18 cellular contexts compared by ENCODE assay signal in the genomic region with DNA sequence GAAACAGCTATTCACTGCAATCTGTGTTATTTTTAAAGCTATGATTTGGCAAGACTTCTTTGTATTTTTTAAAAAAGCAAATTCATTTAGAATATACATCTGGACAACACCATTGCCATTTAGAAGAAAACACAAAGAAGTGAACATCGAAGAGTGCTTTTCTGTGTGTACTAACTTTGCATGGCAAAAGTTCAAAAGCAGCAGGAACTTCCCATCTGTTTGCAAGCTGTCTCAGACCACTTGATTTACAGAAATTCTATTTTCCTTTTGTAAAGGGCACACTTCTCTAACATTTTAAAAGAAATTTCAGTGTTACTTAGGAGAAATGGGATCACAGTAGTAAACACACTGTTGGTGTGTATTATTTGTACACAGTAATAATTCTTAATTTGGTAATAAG.
DNase-seq lines count a peak whose midpoint lies in the region; ATAC-seq and TF ChIP-seq lines count a peak whose summit lies in the region.
"Had no signal": no experiment of that assay in that cellular context is flagged by ENCODE, and none has a peak within 500 bp of the region (broad histone marks: within the 10 kb centered on the region; RNA-seq: fewer than 3 reads in every experiment).

No MANE protein-coding gene starts in this region.

- no peak for ATAC-seq in HG02870 (IDR thresholded peaks at IDR 0.05; ENCODE audit: unreplicated experiment)
- ATAC-seq: activated naive CD4-positive, alpha-beta T cell treated with anti-CD3 and anti-CD28 coated beads, Interleukin-2, amount 50 U/mL, for 72 hours; activated T-cell treated with anti-CD3 and anti-CD28 coated beads, Interleukin-2, amount 50 U/mL, for 72 hours; pancreas; T-cell had no signal

- TF ChIP-seq CTCF in astrocyte of the cerebellum (IDR thresholded peaks at IDR 0.05; ENCODE audit: low read depth, low read length, missing control alignments): no peak
- TF ChIP-seq CTCF in fibroblast of the aortic adventitia (IDR thresholded peaks at IDR 0.05; ENCODE audit: insufficient read depth, low read length): no peak
- no peak for TF ChIP-seq CTCF in mesothelial cell of epicardium (IDR thresholded peaks at IDR 0.05; ENCODE audit: unreplicated experiment)

- H3K9me3 Mint-ChIP-seq in mesothelial cell of epicardium: peaks cover 4% of the 10 kb centered on the region
- H3K9me3 Mint-ChIP-seq: activated CD4-positive, alpha-beta memory T cell treated with anti-CD3 and anti-CD28 coated beads, Interleukin-2, amount 10 ng/mL, durations not matched to agents 7 days and 5 days; activated naive CD4-positive, alpha-beta T cell treated with anti-CD3 and anti-CD28 coated beads, Interleukin-2, amount 50 U/mL, for 72 hours had no signal

- H3K4me1 Mint-ChIP-seq in mesothelial cell of epicardium: peaks cover 9% of the 10 kb centered on the region
- H3K4me1 Mint-ChIP-seq: activated CD4-positive, alpha-beta memory T cell treated with anti-CD3 and anti-CD28 coated beads, Interleukin-2, amount 10 ng/mL, durations not matched to agents 7 days and 5 days; T-cell had no signal

- in situ Hi-C loops in astrocyte of the cerebellum (cut with HindIII; ENCODE audit: low sequenced_read_pairs): no loop called here

- no peak overlapping the region for H3K27ac Mint-ChIP-seq in mesothelial cell of epicardium
- H3K27ac Mint-ChIP-seq: activated CD4-positive, alpha-beta memory T cell treated with anti-CD3 and anti-CD28 coated beads, Interleukin-2, amount 10 ng/mL, durations not matched to agents 7 days and 5 days; activated naive CD4-positive, alpha-beta T cell treated with anti-CD3 and anti-CD28 coated beads, Interleukin-2, amount 50 U/mL, for 72 hours; activated T-cell treated with anti-CD3 and anti-CD28 coated beads, Interleukin-2, amount 50 U/mL, for 72 hours; T-cell had no signal

- DNase-seq in HCEC 1CT (peak; percentile 44), astrocyte of the cerebellum (ENCODE audit: low read depth) (peak; percentile 46), fibroblast of the aortic adventitia (ENCODE audit: low read depth) (peak; percentile 9), pulmonary artery endothelial cell (ENCODE audit: low read depth, low spot score) (peak; percentile 8), ureter (ENCODE audit: low spot score) (no peak), mesothelial cell of epicardium (ENCODE audit: low spot score in 2 of 2, unreplicated experiment in 2 of 2) (no peak)
- DNase-seq: activated CD4-positive, alpha-beta memory T cell treated with anti-CD3 and anti-CD28 coated beads, Interleukin-2, amount 10 ng/mL, durations not matched to agents 7 days and 5 days; activated T-cell treated with anti-CD3 and anti-CD28 coated beads, Interleukin-2, amount 50 U/mL, for 72 hours; esophagus squamous epithelium; left cardiac atrium; NCI-H1048; NCI-H82; pancreas; Peyer's patch; T-cell had no signal

- no peaks in the 10 kb centered on the region for H3K36me3 Mint-ChIP-seq in mesothelial cell of epicardium
- H3K36me3 Mint-ChIP-seq: activated naive CD4-positive, alpha-beta T cell treated with anti-CD3 and anti-CD28 coated beads, Interleukin-2, amount 50 U/mL, for 72 hours; T-cell had no signal

- H3K4me3 ChIP-seq in astrocyte of the cerebellum (ENCODE audit: low read depth, low read length) (no peak overlapping the region), fibroblast of the aortic adventitia (ENCODE audit: low read depth, low read length) (no peak overlapping the region)
- H3K4me3 ChIP-seq: BLaER1 treated with 17β-estradiol and CSF1 and Interleukin-3, amounts not matched to agents 10 nM and 100 nM; esophagus squamous epithelium; pancreas; Peyer's patch had no signal

- no peaks in the 10 kb centered on the region for H3K27me3 Mint-ChIP-seq in mesothelial cell of epicardium (ENCODE audit: low read depth)
- H3K27me3 Mint-ChIP-seq: activated CD4-positive, alpha-beta memory T cell treated with anti-CD3 and anti-CD28 coated beads, Interleukin-2, amount 10 ng/mL, durations not matched to agents 7 days and 5 days; T-cell had no signal

- H3K4me3 Mint-ChIP-seq in mesothelial cell of epicardium: no peak overlapping the region
- H3K4me3 Mint-ChIP-seq: activated CD4-positive, alpha-beta memory T cell treated with anti-CD3 and anti-CD28 coated beads, Interleukin-2, amount 10 ng/mL, durations not matched to agents 7 days and 5 days; activated T-cell treated with anti-CD3 and anti-CD28 coated beads, Interleukin-2, amount 50 U/mL, for 72 hours; T-cell had no signal

Comparison
In these comparisons a context has a peak if more than half of its experiments do, and no peak if none do; other contexts are left out.
1. DNase-seq: peak in HCEC 1CT (single experiment), astrocyte of the cerebellum (single experiment), fibroblast of the aortic adventitia (single experiment) and pulmonary artery endothelial cell (single experiment); none in ureter (single experiment) and mesothelial cell of epicardium (0 of 2).